ENCODE assay signal across 2 cellular contexts in the genomic region with DNA sequence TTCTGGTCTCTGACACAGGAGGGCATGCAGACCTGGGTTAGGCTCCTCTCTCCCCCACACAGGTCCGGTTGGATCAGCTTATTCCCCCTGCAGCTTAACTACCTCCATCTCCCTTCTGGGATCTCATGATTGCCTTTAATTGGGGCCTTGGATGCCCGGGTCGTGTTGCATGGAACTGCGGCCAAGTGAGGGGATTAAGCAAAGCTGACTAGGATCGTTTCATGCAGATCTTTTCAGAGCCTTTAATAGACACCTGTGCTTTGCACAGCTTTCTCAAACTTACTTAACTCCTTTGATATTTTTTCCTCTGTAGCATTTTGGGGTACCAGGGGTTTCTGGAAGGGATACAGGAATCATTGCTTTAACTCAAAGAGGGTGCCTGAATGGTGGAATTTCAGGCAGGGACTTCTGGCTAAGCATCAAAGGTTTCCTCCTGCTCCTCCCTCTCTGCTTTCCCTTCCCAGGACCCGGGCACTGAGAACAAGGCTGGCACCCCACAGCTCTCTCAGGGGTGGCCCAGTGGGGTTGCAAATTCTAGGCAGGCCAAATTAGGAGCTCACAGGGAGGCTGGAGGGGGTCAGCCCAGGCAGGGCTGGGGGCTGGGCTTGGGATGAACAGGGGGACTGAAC.
TF ChIP-seq lines count a peak whose summit lies in the region.

No MANE protein-coding gene starts in this region.

TF ChIP-seq in GM23338, 12 proteins besides CTCF, POLR2A, EP300 and RAD21 (continues in another document):
- TF ChIP-seq ZNF114 (CRISPR knock-in tag; IDR thresholded peaks at IDR 0.05) (no peak), JUNB (IDR thresholded peaks at IDR 0.05; ENCODE audit: unreplicated experiment) (no peak), ZNF331 (CRISPR knock-in tag; IDR thresholded peaks at IDR 0.05; ENCODE audit: low read depth) (no peak), EZH2phosphoT487 (IDR thresholded peaks at IDR 0.05; ENCODE audit: unreplicated experiment) (no peak), NANOG (IDR thresholded peaks at IDR 0.05; ENCODE audit: borderline replicate concordance) (no peak), EZH2 (IDR thresholded peaks at IDR 0.05; ENCODE audit: low read depth, unreplicated experiment) (no peak)
- TF ChIP-seq, protein P1, sequence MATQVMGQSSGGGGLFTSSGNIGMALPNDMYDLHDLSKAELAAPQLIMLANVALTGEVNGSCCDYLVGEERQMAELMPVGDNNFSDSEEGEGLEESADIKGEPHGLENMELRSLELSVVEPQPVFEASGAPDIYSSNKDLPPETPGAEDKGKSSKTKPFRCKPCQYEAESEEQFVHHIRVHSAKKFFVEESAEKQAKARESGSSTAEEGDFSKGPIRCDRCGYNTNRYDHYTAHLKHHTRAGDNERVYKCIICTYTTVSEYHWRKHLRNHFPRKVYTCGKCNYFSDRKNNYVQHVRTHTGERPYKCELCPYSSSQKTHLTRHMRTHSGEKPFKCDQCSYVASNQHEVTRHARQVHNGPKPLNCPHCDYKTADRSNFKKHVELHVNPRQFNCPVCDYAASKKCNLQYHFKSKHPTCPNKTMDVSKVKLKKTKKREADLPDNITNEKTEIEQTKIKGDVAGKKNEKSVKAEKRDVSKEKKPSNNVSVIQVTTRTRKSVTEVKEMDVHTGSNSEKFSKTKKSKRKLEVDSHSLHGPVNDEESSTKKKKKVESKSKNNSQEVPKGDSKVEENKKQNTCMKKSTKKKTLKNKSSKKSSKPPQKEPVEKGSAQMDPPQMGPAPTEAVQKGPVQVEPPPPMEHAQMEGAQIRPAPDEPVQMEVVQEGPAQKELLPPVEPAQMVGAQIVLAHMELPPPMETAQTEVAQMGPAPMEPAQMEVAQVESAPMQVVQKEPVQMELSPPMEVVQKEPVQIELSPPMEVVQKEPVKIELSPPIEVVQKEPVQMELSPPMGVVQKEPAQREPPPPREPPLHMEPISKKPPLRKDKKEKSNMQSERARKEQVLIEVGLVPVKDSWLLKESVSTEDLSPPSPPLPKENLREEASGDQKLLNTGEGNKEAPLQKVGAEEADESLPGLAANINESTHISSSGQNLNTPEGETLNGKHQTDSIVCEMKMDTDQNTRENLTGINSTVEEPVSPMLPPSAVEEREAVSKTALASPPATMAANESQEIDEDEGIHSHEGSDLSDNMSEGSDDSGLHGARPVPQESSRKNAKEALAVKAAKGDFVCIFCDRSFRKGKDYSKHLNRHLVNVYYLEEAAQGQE (IDR thresholded peaks at IDR 0.05; ENCODE audit: unreplicated experiment), result no peak
- TF ChIP-seq, protein P2, sequence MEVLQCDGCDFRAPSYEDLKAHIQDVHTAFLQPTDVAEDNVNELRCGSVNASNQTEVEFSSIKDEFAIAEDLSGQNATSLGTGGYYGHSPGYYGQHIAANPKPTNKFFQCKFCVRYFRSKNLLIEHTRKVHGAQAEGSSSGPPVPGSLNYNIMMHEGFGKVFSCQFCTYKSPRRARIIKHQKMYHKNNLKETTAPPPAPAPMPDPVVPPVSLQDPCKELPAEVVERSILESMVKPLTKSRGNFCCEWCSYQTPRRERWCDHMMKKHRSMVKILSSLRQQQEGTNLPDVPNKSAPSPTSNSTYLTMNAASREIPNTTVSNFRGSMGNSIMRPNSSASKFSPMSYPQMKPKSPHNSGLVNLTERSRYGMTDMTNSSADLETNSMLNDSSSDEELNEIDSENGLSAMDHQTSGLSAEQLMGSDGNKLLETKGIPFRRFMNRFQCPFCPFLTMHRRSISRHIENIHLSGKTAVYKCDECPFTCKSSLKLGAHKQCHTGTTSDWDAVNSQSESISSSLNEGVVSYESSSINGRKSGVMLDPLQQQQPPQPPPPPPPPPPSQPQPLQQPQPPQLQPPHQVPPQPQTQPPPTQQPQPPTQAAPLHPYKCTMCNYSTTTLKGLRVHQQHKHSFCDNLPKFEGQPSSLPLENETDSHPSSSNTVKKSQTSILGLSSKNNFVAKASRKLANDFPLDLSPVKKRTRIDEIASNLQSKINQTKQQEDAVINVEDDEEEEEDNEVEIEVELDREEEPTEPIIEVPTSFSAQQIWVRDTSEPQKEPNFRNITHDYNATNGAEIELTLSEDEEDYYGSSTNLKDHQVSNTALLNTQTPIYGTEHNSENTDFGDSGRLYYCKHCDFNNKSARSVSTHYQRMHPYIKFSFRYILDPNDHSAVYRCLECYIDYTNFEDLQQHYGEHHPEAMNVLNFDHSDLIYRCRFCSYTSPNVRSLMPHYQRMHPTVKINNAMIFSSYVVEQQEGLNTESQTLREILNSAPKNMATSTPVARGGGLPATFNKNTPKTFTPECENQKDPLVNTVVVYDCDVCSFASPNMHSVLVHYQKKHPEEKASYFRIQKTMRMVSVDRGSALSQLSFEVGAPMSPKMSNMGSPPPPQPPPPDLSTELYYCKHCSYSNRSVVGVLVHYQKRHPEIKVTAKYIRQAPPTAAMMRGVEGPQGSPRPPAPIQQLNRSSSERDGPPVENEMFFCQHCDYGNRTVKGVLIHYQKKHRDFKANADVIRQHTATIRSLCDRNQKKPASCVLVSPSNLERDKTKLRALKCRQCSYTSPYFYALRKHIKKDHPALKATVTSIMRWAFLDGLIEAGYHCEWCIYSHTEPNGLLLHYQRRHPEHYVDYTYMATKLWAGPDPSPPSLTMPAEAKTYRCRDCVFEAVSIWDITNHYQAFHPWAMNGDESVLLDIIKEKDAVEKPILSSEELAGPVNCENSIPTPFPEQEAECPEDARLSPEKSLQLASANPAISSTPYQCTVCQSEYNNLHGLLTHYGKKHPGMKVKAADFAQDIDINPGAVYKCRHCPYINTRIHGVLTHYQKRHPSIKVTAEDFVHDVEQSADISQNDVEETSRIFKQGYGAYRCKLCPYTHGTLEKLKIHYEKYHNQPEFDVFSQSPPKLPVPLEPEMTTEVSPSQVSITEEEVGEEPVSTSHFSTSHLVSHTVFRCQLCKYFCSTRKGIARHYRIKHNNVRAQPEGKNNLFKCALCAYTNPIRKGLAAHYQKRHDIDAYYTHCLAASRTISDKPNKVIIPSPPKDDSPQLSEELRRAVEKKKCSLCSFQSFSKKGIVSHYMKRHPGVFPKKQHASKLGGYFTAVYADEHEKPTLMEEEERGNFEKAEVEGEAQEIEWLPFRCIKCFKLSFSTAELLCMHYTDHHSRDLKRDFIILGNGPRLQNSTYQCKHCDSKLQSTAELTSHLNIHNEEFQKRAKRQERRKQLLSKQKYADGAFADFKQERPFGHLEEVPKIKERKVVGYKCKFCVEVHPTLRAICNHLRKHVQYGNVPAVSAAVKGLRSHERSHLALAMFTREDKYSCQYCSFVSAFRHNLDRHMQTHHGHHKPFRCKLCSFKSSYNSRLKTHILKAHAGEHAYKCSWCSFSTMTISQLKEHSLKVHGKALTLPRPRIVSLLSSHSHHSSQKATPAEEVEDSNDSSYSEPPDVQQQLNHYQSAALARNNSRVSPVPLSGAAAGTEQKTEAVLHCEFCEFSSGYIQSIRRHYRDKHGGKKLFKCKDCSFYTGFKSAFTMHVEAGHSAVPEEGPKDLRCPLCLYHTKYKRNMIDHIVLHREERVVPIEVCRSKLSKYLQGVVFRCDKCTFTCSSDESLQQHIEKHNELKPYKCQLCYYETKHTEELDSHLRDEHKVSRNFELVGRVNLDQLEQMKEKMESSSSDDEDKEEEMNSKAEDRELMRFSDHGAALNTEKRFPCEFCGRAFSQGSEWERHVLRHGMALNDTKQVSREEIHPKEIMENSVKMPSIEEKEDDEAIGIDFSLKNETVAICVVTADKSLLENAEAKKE (CRISPR knock-in tag; IDR thresholded peaks at IDR 0.05), result no peak
- TF ChIP-seq, protein P3, sequence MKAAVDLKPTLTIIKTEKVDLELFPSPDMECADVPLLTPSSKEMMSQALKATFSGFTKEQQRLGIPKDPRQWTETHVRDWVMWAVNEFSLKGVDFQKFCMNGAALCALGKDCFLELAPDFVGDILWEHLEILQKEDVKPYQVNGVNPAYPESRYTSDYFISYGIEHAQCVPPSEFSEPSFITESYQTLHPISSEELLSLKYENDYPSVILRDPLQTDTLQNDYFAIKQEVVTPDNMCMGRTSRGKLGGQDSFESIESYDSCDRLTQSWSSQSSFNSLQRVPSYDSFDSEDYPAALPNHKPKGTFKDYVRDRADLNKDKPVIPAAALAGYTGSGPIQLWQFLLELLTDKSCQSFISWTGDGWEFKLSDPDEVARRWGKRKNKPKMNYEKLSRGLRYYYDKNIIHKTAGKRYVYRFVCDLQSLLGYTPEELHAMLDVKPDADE (IDR thresholded peaks at IDR 0.05), result no peak

TF ChIP-seq in K562, 482 proteins besides CTCF, POLR2A, EP300 and RAD21:
- TF ChIP-seq ARID2 (IDR thresholded peaks at IDR 0.05), result no peak
- TF ChIP-seq ZNF239 (CRISPR knock-in tag; IDR thresholded peaks at IDR 0.05), result peak; percentile 87
- TF ChIP-seq, protein P4, sequence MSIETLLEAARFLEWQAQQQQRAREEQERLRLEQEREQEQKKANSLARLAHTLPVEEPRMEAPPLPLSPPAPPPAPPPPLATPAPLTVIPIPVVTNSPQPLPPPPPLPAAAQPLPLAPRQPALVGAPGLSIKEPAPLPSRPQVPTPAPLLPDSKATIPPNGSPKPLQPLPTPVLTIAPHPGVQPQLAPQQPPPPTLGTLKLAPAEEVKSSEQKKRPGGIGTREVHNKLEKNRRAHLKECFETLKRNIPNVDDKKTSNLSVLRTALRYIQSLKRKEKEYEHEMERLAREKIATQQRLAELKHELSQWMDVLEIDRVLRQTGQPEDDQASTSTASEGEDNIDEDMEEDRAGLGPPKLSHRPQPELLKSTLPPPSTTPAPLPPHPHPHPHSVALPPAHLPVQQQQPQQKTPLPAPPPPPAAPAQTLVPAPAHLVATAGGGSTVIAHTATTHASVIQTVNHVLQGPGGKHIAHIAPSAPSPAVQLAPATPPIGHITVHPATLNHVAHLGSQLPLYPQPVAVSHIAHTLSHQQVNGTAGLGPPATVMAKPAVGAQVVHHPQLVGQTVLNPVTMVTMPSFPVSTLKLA (conservative IDR thresholded peaks at IDR 0.05), result no peak
- TF ChIP-seq ZNF589 (CRISPR knock-in tag; IDR thresholded peaks at IDR 0.05; ENCODE audit: low read depth), result no peak
